In the genomic region with DNA sequence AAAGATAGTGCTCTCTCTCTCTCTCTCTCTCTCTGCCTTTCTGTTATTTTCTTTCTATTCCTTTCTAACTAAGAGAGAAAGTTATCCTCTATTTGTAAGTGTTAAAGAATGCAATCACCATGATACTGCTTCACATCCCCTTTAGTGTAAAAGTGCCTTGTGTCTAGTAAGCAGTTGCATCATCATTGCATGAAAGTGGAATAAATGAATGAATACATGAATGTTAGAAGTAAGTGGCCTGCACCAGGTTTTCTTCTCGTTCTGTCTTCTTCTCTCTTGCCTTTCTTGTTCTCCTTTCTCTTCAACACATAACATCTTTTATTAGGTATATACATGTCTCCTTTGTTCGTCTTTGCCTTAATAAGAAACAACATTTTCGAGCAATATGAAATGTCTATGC, we compare ENCODE assay signal across 37 cellular contexts. TPM values are rescaled to one million over a fixed set of nuclear protein-coding genes. Genes with fewer than 3 reads are reported as not detected.
"Had no signal": no experiment of that assay in that cellular context is flagged by ENCODE, and none has a peak within 500 bp of the region (broad histone marks: within the 10 kb centered on the region; RNA-seq: fewer than 3 reads in every experiment).

No MANE protein-coding gene starts in this region.

- H3K4me1 Mint-ChIP-seq: activated CD8-positive, alpha-beta memory T cell treated with anti-CD3 and anti-CD28 coated beads, Interleukin-2, amount 10 ng/mL, durations not matched to agents 7 days and 5 days; central memory CD8-positive, alpha-beta T cell had no signal

- H3K27me3 Mint-ChIP-seq: activated CD4-positive, alpha-beta memory T cell treated with anti-CD3 and anti-CD28 coated beads for 36 hours; activated CD4-positive, alpha-beta T cell treated with anti-CD3 and anti-CD28 coated beads for 36 hours; activated naive CD4-positive, alpha-beta T cell treated with anti-CD3 and anti-CD28 coated beads, Interleukin-2, amount 50 U/mL, for 24 hours had no signal

- H3K27ac Mint-ChIP-seq: activated CD4-positive, alpha-beta memory T cell treated with anti-CD3 and anti-CD28 coated beads for 36 hours; activated CD4-positive, alpha-beta T cell treated with anti-CD3 and anti-CD28 coated beads for 36 hours; activated CD4-positive, alpha-beta T cell treated with anti-CD3 and anti-CD28 coated beads, Interleukin-2, amount 10 ng/mL, durations not matched to agents 24 days and 14 days; activated CD8-positive, alpha-beta memory T cell treated with anti-CD3 and anti-CD28 coated beads, Interleukin-2, amount 10 ng/mL, durations not matched to agents 7 days and 5 days; activated CD8-positive, alpha-beta T cell treated with anti-CD3 and anti-CD28 coated beads, Interleukin-2, amount 10 ng/mL, durations not matched to agents 7 days and 5 days; activated naive CD4-positive, alpha-beta T cell treated with anti-CD3 and anti-CD28 coated beads for 36 hours; activated naive CD4-positive, alpha-beta T cell treated with anti-CD3 and anti-CD28 coated beads, Interleukin-2, amount 50 U/mL, for 24 hours; activated naive CD8-positive, alpha-beta T cell treated with anti-CD3 and anti-CD28 coated beads for 36 hours; activated naive CD8-positive, alpha-beta T cell treated with anti-CD3 and anti-CD28 coated beads, Interleukin-2, amount 50 U/mL, for 24 hours; activated T-helper 1 cell treated with anti-CD3 and anti-CD28 coated beads, Interleukin-12 subunit alpha, Interleukin-12 subunit beta, Interleukin-2, Interleukin-4 antibody, amounts not matched to agents 30 ng/mL and 10 ng/mL and 1 ng/mL, durations not matched to agents 14 hours and 24 hours and 36 hours; activated T-helper 2 cell treated with anti-CD3 and anti-CD28 coated beads, Interferon-gamma antibody, Interleukin-2, Interleukin-4, amounts not matched to agents 10 μg/mL and 5 μg/mL and 100 μg/mL, durations not matched to agents 14 hours and 24 hours and 36 hours; dendritic cell treated with granulocyte-macrophage colony-stimulating factor and Interleukin-4, amounts not matched to agents 40 ng/mL and 50 ng/mL, for 4 days; endodermal cell; T-helper 17 cell; T-helper 2 cell treated with Interferon-gamma antibody and Interleukin-4, amounts not matched to agents 5 μg/mL and 100 μg/mL, for 36 hours had no signal

- H3K27ac ChIP-seq: adrenal gland, brain microvascular endothelial cell, coronary artery, heart right ventricle, hepatocyte, WERI-Rb-1 had no signal

- H3K36me3 Mint-ChIP-seq: activated CD4-positive, alpha-beta memory T cell treated with anti-CD3 and anti-CD28 coated beads for 36 hours; activated CD8-positive, alpha-beta memory T cell treated with anti-CD3 and anti-CD28 coated beads, Interleukin-2, amount 10 ng/mL, durations not matched to agents 7 days and 5 days; activated naive CD4-positive, alpha-beta T cell treated with anti-CD3 and anti-CD28 coated beads, Interleukin-2, amount 50 U/mL, for 24 hours; activated naive CD8-positive, alpha-beta T cell treated with anti-CD3 and anti-CD28 coated beads for 36 hours had no signal

- H3K4me3 ChIP-seq: adrenal gland, coronary artery, dorsolateral prefrontal cortex, heart right ventricle, hepatocyte had no signal

- H3K4me3 Mint-ChIP-seq: activated CD4-positive, alpha-beta memory T cell treated with anti-CD3 and anti-CD28 coated beads for 36 hours; activated CD4-positive, alpha-beta T cell treated with anti-CD3 and anti-CD28 coated beads for 36 hours; activated CD4-positive, alpha-beta T cell treated with anti-CD3 and anti-CD28 coated beads, Interleukin-2, amount 10 ng/mL, durations not matched to agents 24 days and 14 days; activated CD8-positive, alpha-beta memory T cell treated with anti-CD3 and anti-CD28 coated beads, Interleukin-2, amount 10 ng/mL, durations not matched to agents 7 days and 5 days; activated CD8-positive, alpha-beta T cell treated with anti-CD3 and anti-CD28 coated beads, Interleukin-2, amount 10 ng/mL, durations not matched to agents 7 days and 5 days; activated naive CD4-positive, alpha-beta T cell treated with anti-CD3 and anti-CD28 coated beads for 36 hours; activated naive CD4-positive, alpha-beta T cell treated with anti-CD3 and anti-CD28 coated beads, Interleukin-2, amount 50 U/mL, for 24 hours; activated naive CD8-positive, alpha-beta T cell treated with anti-CD3 and anti-CD28 coated beads for 36 hours; activated naive CD8-positive, alpha-beta T cell treated with anti-CD3 and anti-CD28 coated beads, Interleukin-2, amount 50 U/mL, for 24 hours; activated T-helper 1 cell treated with anti-CD3 and anti-CD28 coated beads, Interleukin-12 subunit alpha, Interleukin-12 subunit beta, Interleukin-2, Interleukin-4 antibody, amounts not matched to agents 30 ng/mL and 10 ng/mL and 1 ng/mL, durations not matched to agents 14 hours and 24 hours and 36 hours; central memory CD8-positive, alpha-beta T cell; dendritic cell treated with granulocyte-macrophage colony-stimulating factor and Interleukin-4, amounts not matched to agents 40 ng/mL and 50 ng/mL, for 4 days; endodermal cell; T-helper 17 cell; T-helper 2 cell treated with Interferon-gamma antibody and Interleukin-4, amounts not matched to agents 5 μg/mL and 100 μg/mL, for 36 hours had no signal

- H2AFZ ChIP-seq: hepatocyte had no signal

- FAIRE-seq: bronchial epithelial cell, frontal cortex had no signal

- H3K27me3 ChIP-seq: adrenal gland, brain microvascular endothelial cell, dorsolateral prefrontal cortex, heart right ventricle, hepatocyte had no signal

- H3K9me3 ChIP-seq: adrenal gland, heart right ventricle had no signal

- H3K9me3 Mint-ChIP-seq: activated CD4-positive, alpha-beta memory T cell treated with anti-CD3 and anti-CD28 coated beads for 36 hours; activated CD4-positive, alpha-beta T cell treated with anti-CD3 and anti-CD28 coated beads, Interleukin-2, amount 10 ng/mL, durations not matched to agents 24 days and 14 days; activated naive CD4-positive, alpha-beta T cell treated with anti-CD3 and anti-CD28 coated beads for 36 hours; activated naive CD4-positive, alpha-beta T cell treated with anti-CD3 and anti-CD28 coated beads, Interleukin-2, amount 50 U/mL, for 24 hours; activated naive CD8-positive, alpha-beta T cell treated with anti-CD3 and anti-CD28 coated beads for 36 hours; activated naive CD8-positive, alpha-beta T cell treated with anti-CD3 and anti-CD28 coated beads, Interleukin-2, amount 50 U/mL, for 24 hours; activated T-helper 1 cell treated with anti-CD3 and anti-CD28 coated beads, Interleukin-12 subunit alpha, Interleukin-12 subunit beta, Interleukin-2, Interleukin-4 antibody, amounts not matched to agents 30 ng/mL and 10 ng/mL and 1 ng/mL, durations not matched to agents 14 hours and 24 hours and 36 hours; activated T-helper 2 cell treated with anti-CD3 and anti-CD28 coated beads, Interferon-gamma antibody, Interleukin-2, Interleukin-4, amounts not matched to agents 10 μg/mL and 5 μg/mL and 100 μg/mL, durations not matched to agents 14 hours and 24 hours and 36 hours; central memory CD8-positive, alpha-beta T cell; dendritic cell treated with granulocyte-macrophage colony-stimulating factor and Interleukin-4, amounts not matched to agents 40 ng/mL and 50 ng/mL, for 4 days; T-helper 2 cell treated with Interferon-gamma antibody and Interleukin-4, amounts not matched to agents 5 μg/mL and 100 μg/mL, for 36 hours had no signal

- ATAC-seq: activated CD4-positive, alpha-beta T cell treated with anti-CD3 and anti-CD28 coated beads for 36 hours; activated CD8-positive, alpha-beta memory T cell treated with anti-CD3 and anti-CD28 coated beads, Interleukin-2, amount 10 ng/mL, durations not matched to agents 7 days and 5 days; activated CD8-positive, alpha-beta T cell treated with anti-CD3 and anti-CD28 coated beads, Interleukin-2, amount 10 ng/mL, durations not matched to agents 7 days and 5 days; activated naive CD8-positive, alpha-beta T cell treated with anti-CD3 and anti-CD28 coated beads, Interleukin-2, amount 50 U/mL, for 24 hours; esophagus mucosa; heart right ventricle; T-helper 17 cell had no signal

- H3K4me2 ChIP-seq: hepatocyte had no signal

- H3K36me3 ChIP-seq: adrenal gland, brain microvascular endothelial cell had no signal

- DNase-seq: activated CD4-positive, alpha-beta memory T cell treated with anti-CD3 and anti-CD28 coated beads for 36 hours; activated CD4-positive, alpha-beta T cell treated with anti-CD3 and anti-CD28 coated beads for 36 hours; activated CD4-positive, alpha-beta T cell treated with anti-CD3 and anti-CD28 coated beads, Interleukin-2, amount 10 ng/mL, durations not matched to agents 24 days and 14 days; activated CD4-positive, CD25-positive, alpha-beta regulatory T cell; activated CD4-positive, CD25-positive, alpha-beta regulatory T cell treated with anti-CD3 and anti-CD28 coated beads, Interleukin-2, amount 50 U/mL, for 72 hours; activated CD8-positive, alpha-beta memory T cell treated with anti-CD3 and anti-CD28 coated beads, Interleukin-2, amount 10 ng/mL, durations not matched to agents 7 days and 5 days; activated CD8-positive, alpha-beta memory T cell treated with anti-CD3 and anti-CD28 coated beads, Interleukin-2, amount 50 U/mL, for 4 hours; activated CD8-positive, alpha-beta T cell treated with anti-CD3 and anti-CD28 coated beads, Interleukin-2, amount 10 ng/mL, durations not matched to agents 7 days and 5 days; activated effector memory CD4-positive, alpha-beta T cell treated with anti-CD3 and anti-CD28 coated beads, Interleukin-2, amount 50 U/mL, for 16 hours; activated naive CD4-positive, alpha-beta T cell treated with anti-CD3 and anti-CD28 coated beads for 36 hours; activated naive CD8-positive, alpha-beta T cell treated with anti-CD3 and anti-CD28 coated beads for 36 hours; activated naive CD8-positive, alpha-beta T cell treated with anti-CD3 and anti-CD28 coated beads, Interleukin-2, amount 50 U/mL, for 24 hours; activated T-cell treated with anti-CD3 and anti-CD28 coated beads, Interleukin-2, amount 50 U/mL, for 1 hour; activated T-cell treated with anti-CD3 and anti-CD28 coated beads, Interleukin-2, amount 50 U/mL, for 48 hours; adrenal gland; amygdala; aorta; brain microvascular endothelial cell; dorsolateral prefrontal cortex; effector memory CD4-positive, alpha-beta T cell; endodermal cell; foreskin fibroblast; heart right ventricle; T-helper 17 cell; T1000; WERI-Rb-1 had no signal

RNA-seq across cellular contexts. Expression of a gene that starts 35.2 kb away (rescaled TPM):
- total RNA-seq: activated CD4-positive, alpha-beta T cell treated with anti-CD3 and anti-CD28 coated beads, Interleukin-2, amount 10 ng/mL, durations not matched to agents 24 days and 14 days; activated CD8-positive, alpha-beta memory T cell treated with anti-CD3 and anti-CD28 coated beads, Interleukin-2, amount 10 ng/mL, durations not matched to agents 7 days and 5 days had no signal
